In genomic region chr16:80623376-80623775, GRCh38 we compare ENCODE assay signal across 17 cellular contexts.
A peak's percentile ranks its signal among the peaks of the same experiment; 100 is the strongest.
DNase-seq lines count a peak whose midpoint lies in the region; ATAC-seq and TF ChIP-seq lines count a peak whose summit lies in the region.
"Had no signal": no experiment of that assay in that cellular context is flagged by ENCODE, and none has a peak within 500 bp of the region (broad histone marks: within the 10 kb centered on the region; RNA-seq: fewer than 3 reads in every experiment).

No MANE protein-coding gene starts in this region.

- DNase-seq in AG04450 (ENCODE audit: low read depth, low spot score) (peak; percentile 24), PC-3 (peak; percentile 27), dermis blood vessel endothelial cell (peak; percentile 86), glomerular endothelial cell (ENCODE audit: extremely low read depth, low read depth, low spot score) (peak; percentile 41), tibial nerve (ENCODE audit: low spot score in 2 of 2) (no peak), NCI-H1436 treated with DMSO at 0.1 percent for 48 hours (lab: John Stamatoyannopoulos, UW) (no peak), H9 (no peak)
- DNase-seq in activated CD8-positive, alpha-beta memory T cell treated with anti-CD3 and anti-CD28 coated beads, Interleukin-2, amount 10 ng/mL, durations not matched to agents 7 days and 5 days = no peak
- DNase-seq: C1 segment of cervical spinal cord, DMS 273 treated with DMSO at 0.1 percent for 48 hours, MM.1S, NCI-H1092 treated with DMSO at 0.1 percent for 48 hours, NCI-H1694 treated with DMSO at 0.1 percent for 48 hours, NCI-H2107, NCI-H226, NCI-H526, SHP77 treated with DMSO at 0.1 percent for 48 hours had no signal

- H3K27me3 Mint-ChIP-seq in activated CD8-positive, alpha-beta memory T cell treated with anti-CD3 and anti-CD28 coated beads, Interleukin-2, amount 10 ng/mL, durations not matched to agents 7 days and 5 days = no peaks in the 10 kb centered on the region
- H3K27me3 Mint-ChIP-seq in H9 (ENCODE audit: low read depth) = no peaks in the 10 kb centered on the region

- H3K9ac ChIP-seq in PC-3 (ENCODE audit: low read length) (no peak overlapping the region), H9 (ENCODE audit: extremely low read depth, insufficient read length, low read length) (no peak overlapping the region)

- no peak for ATAC-seq in PC-3
- no peak for ATAC-seq in activated CD8-positive, alpha-beta memory T cell treated with anti-CD3 and anti-CD28 coated beads, Interleukin-2, amount 10 ng/mL, durations not matched to agents 7 days and 5 days

- no peak overlapping the region for H4K8ac ChIP-seq in H9 (replicated peaks; ENCODE audit: insufficient read length, low read depth, low read length)

- no peaks in the 10 kb centered on the region for H3K23me2 ChIP-seq in H9 (ENCODE audit: insufficient read length, low read depth, low read length, poor library complexity, severe bottlenecking)

- no peaks in the 10 kb centered on the region for H3K9me2 ChIP-seq in PC-3 (replicated peaks; ENCODE audit: low read length)

- H3K4ac ChIP-seq in H9 (ENCODE audit: low read depth, low read length) = no peak overlapping the region

- no peak overlapping the region for H3K4me3 ChIP-seq in AG04450 (ENCODE audit: low read depth, low read length)
- no peak overlapping the region for H3K4me3 ChIP-seq in PC-3 (ENCODE audit: low read length)
- H3K4me3 ChIP-seq in tibial nerve = no peak overlapping the region

- H3K79me2 ChIP-seq in PC-3 (ENCODE audit: low read length) (no peaks in the 10 kb centered on the region), H9 (ENCODE audit: insufficient read depth, low read length) (no peaks in the 10 kb centered on the region)

- no peak overlapping the region for H3T11ph ChIP-seq in H9 (ENCODE audit: low read length)

- H3F3A ChIP-seq in PC-3 (ENCODE audit: low read length, unreplicated experiment) = no peaks in the 10 kb centered on the region

- no peak overlapping the region for H2BK12ac ChIP-seq in H9 (ENCODE audit: insufficient read length, low read depth, low read length)

- POLR2A ChIA-PET in AG04450 (lab: Yijun Ruan, JAX) = no interaction called here
- POLR2A ChIA-PET in PC-3 (lab: Charles Lee; ENCODE audit: unreplicated experiment) = no interaction called here

- CTCF ChIA-PET in AG04450 (lab: Charles Lee) = no interaction called here
- CTCF ChIA-PET in PC-3 (lab: Charles Lee) = no interaction called here
- CTCF ChIA-PET in activated CD8-positive, alpha-beta memory T cell treated with anti-CD3 and anti-CD28 coated beads, Interleukin-2, amount 10 ng/mL, durations not matched to agents 7 days and 5 days (lab: Charles Lee) = interaction anchor here (1.0 to 2.9 kb wide), 4 partner anchors 9 to 202 kb away, joined by 3 to 11 read pairs (median 3); no protein-coding TSS in a partner anchor

- H3K4me2 ChIP-seq in PC-3 (ENCODE audit: low read length) = no peak overlapping the region
- no peak overlapping the region for H3K4me2 ChIP-seq in H9 (ENCODE audit: insufficient read depth, insufficient read length, low read length)

- H4K20me1 ChIP-seq in PC-3 (ENCODE audit: low read length) = no peaks in the 10 kb centered on the region
- no peaks in the 10 kb centered on the region for H4K20me1 ChIP-seq in H9 (ENCODE audit: control insufficient read depth, insufficient read depth, insufficient read length)

- BruUV-seq in PC-3 (replicated peaks; lab: Mats Ljungman, UMichigan) = no TSS peak

- no peak overlapping the region for H3K4me3 Mint-ChIP-seq in activated CD8-positive, alpha-beta memory T cell treated with anti-CD3 and anti-CD28 coated beads, Interleukin-2, amount 10 ng/mL, durations not matched to agents 7 days and 5 days
- H3K4me3 Mint-ChIP-seq in H9 = no peak overlapping the region

- H3K9me3 Mint-ChIP-seq in activated CD8-positive, alpha-beta memory T cell treated with anti-CD3 and anti-CD28 coated beads, Interleukin-2, amount 10 ng/mL, durations not matched to agents 7 days and 5 days (ENCODE audit: low read depth) = peaks cover 14% of the 10 kb centered on the region
- H3K9me3 Mint-ChIP-seq in H9 = peaks cover 6 to 25% of the 10 kb centered on the region in 2 experiments; a peak in 4 of 5 replicates

- H3K36me3 ChIP-seq in PC-3 (ENCODE audit: low read depth, low read length) = 0 out of 2 replicates have a peak, but pooled peaks cover 6% of the 10 kb centered on the region
- H3K36me3 ChIP-seq in tibial nerve = no peaks in the 10 kb centered on the region

- peaks cover 45% of the 10 kb centered on the region for H3K36me3 Mint-ChIP-seq in activated CD8-positive, alpha-beta memory T cell treated with anti-CD3 and anti-CD28 coated beads, Interleukin-2, amount 10 ng/mL, durations not matched to agents 7 days and 5 days
- H3K36me3 Mint-ChIP-seq in H9 (ENCODE audit: insufficient read depth in 1 of 3, low read depth in 3 of 3) = no peaks in the 10 kb centered on the region; a peak in 1 of 7 replicates

- H3K79me1 ChIP-seq in H9 (ENCODE audit: insufficient read depth, low read depth, low read length, poor library complexity, severe bottlenecking) = no peaks in the 10 kb centered on the region

- no peak overlapping the region for H2AK5ac ChIP-seq in H9 (ENCODE audit: insufficient read length, low read length)

- peaks cover 3% of the 10 kb centered on the region; the same call in 1 of the 2 replicates for H3K9me3 ChIP-seq in AG04450 (ENCODE audit: control insufficient read depth, insufficient read depth, low read length)
- no peaks in the 10 kb centered on the region for H3K9me3 ChIP-seq in PC-3 (ENCODE audit: low read length)
- H3K9me3 ChIP-seq in tibial nerve = peaks cover 0 to 30% (median 0%) of the 10 kb centered on the region in 4 donors
- no peaks in the 10 kb centered on the region for H3K9me3 ChIP-seq in H9 (ENCODE audit: control insufficient read depth, low read depth, low read length)

- 60 to 75% methylated on average over 4 of the region's 4 CpGs for WGBS in tibial nerve, 2 donors
- WGBS in H9 (ENCODE audit: extremely low coverage, insufficient read length, low lambda C conversion rate) = no CpG with 5 or more reads among the region's 4 CpGs

- H3K4me1 ChIP-seq in PC-3 (ENCODE audit: insufficient read depth, low read length) (peaks cover 21% of the 10 kb centered on the region), tibial nerve (no peaks in the 10 kb centered on the region), H9 (ENCODE audit: insufficient read depth, low read length) (no peaks in the 10 kb centered on the region)

- no peak overlapping the region for H4K5ac ChIP-seq in H9 (ENCODE audit: insufficient read length, low read depth, low read length)

- peaks cover 23% of the 10 kb centered on the region for H3K4me1 Mint-ChIP-seq in activated CD8-positive, alpha-beta memory T cell treated with anti-CD3 and anti-CD28 coated beads, Interleukin-2, amount 10 ng/mL, durations not matched to agents 7 days and 5 days
- H3K4me1 Mint-ChIP-seq in H9 = peaks cover 0 to 3% of the 10 kb centered on the region in 2 experiments; a peak in 1 of 4 replicates

- H3K23ac ChIP-seq in H9 (ENCODE audit: insufficient read length, low read depth, low read length) = no peak overlapping the region

- H3K14ac ChIP-seq in H9 (ENCODE audit: insufficient read depth, low read length) = no peak overlapping the region

- no peak for TF ChIP-seq EP300 in tibial nerve (IDR thresholded peaks at IDR 0.05)

- no peak overlapping the region for H2AFZ ChIP-seq in PC-3 (ENCODE audit: low read length)
- no peak overlapping the region for H2AFZ ChIP-seq in H9 (ENCODE audit: low read length)

- no peak overlapping the region for H2BK5ac ChIP-seq in H9 (ENCODE audit: insufficient read length, low read length)

- H4K91ac ChIP-seq in H9 (ENCODE audit: insufficient read length, low read depth, low read length) = no peak overlapping the region

- H3K27ac ChIP-seq in AG04450 (ENCODE audit: low read depth, low read length) = no peak overlapping the region
- H3K27ac ChIP-seq in PC-3 (ENCODE audit: low read length) = no peak overlapping the region
- no peak overlapping the region for H3K27ac ChIP-seq in tibial nerve
- H3K27ac ChIP-seq in H9 (ENCODE audit: insufficient read length, low read depth, low read length) = no peak overlapping the region

- no peak overlapping the region for H2BK15ac ChIP-seq in H9 (ENCODE audit: low read depth, low read length)

- intact Hi-C loops in PC-3 (cut with micrococcal nuclease) = no loop called here

- H2BK20ac ChIP-seq in H9 (ENCODE audit: low read depth, low read length, poor library complexity, severe bottlenecking) = no peak overlapping the region

- TF ChIP-seq POLR2A in tibial nerve (IDR thresholded peaks at IDR 0.05) = no peak

- no peak for TF ChIP-seq CTCF in AG04450 (IDR thresholded peaks at IDR 0.05; ENCODE audit: low read depth, low read length)
- TF ChIP-seq CTCF in PC-3 (conservative IDR thresholded peaks at IDR 0.05; ENCODE audit: low read depth, low read length) = no peak
- no peak for TF ChIP-seq CTCF in tibial nerve (IDR thresholded peaks at IDR 0.05)
- no peak for TF ChIP-seq CTCF in H9 (conservative IDR thresholded peaks at IDR 0.05)

- H3K27me3 ChIP-seq in AG04450 (ENCODE audit: control insufficient read depth, insufficient read depth, low read length) (no peaks in the 10 kb centered on the region), PC-3 (ENCODE audit: low read length) (no peaks in the 10 kb centered on the region), tibial nerve (no peaks in the 10 kb centered on the region), H9 (ENCODE audit: insufficient read depth, low read length) (no peaks in the 10 kb centered on the region)

- H2BK120ac ChIP-seq in H9 (ENCODE audit: low read depth, low read length, poor library complexity, severe bottlenecking) = no peak overlapping the region

- H3K18ac ChIP-seq in H9 (ENCODE audit: insufficient read length, low read depth, low read length) = no peak overlapping the region

- no peak overlapping the region for H3K27ac Mint-ChIP-seq in activated CD8-positive, alpha-beta memory T cell treated with anti-CD3 and anti-CD28 coated beads, Interleukin-2, amount 10 ng/mL, durations not matched to agents 7 days and 5 days
- H3K27ac Mint-ChIP-seq in H9 = no peak overlapping the region

- no peak overlapping the region for H3K56ac ChIP-seq in H9 (ENCODE audit: insufficient read length, low read depth, low read length)

Comparison
In these comparisons a context has a peak if more than half of its experiments do, and no peak if none do; other contexts are left out.
1. DNase-seq: peak in AG04450 (single experiment), PC-3 (single experiment), dermis blood vessel endothelial cell (single experiment) and glomerular endothelial cell (single experiment); none in tibial nerve (0 of 2), activated CD8-positive, alpha-beta memory T cell treated with anti-CD3 and anti-CD28 coated beads, Interleukin-2, amount 10 ng/mL, durations not matched to agents 7 days and 5 days (single experiment), NCI-H1436 treated with DMSO at 0.1 percent for 48 hours (single experiment) and H9 (single experiment).